8 cellular contexts compared by ENCODE assay signal in genomic region chr17:64129765-64130558, GRCh38. TPM values are rescaled to one million over a fixed set of nuclear protein-coding genes. Genes with fewer than 3 reads are reported as not detected.
DNase-seq lines count a peak whose midpoint lies in the region; ATAC-seq, FAIRE-seq and TF ChIP-seq lines count a peak whose summit lies in the region.

Gene ERN1, minus strand, starts transcription at chr17:64130144. Its CDS starts 115 bp downstream, at chr17:64130029.

- TF ChIP-seq CTCF in A549 (IDR thresholded peaks at IDR 0.05) (no peak), VCaP (conservative IDR thresholded peaks at IDR 0.05) (no peak), MCF 10A (IDR thresholded peaks at IDR 0.05; ENCODE audit: unreplicated experiment) (no peak)

- BruUV-seq in MCF 10A (replicated peaks; lab: Mats Ljungman, UMichigan) = no TSS peak

- peak within 1 kb of the TSS; percentile 85 to 88 (median 88) for H3K9ac ChIP-seq in skeletal muscle tissue (ENCODE audit: low read depth in 1 of 3, low read length in 3 of 3)

- peak within 1 kb of the TSS; percentile 91 for H3K4me2 ChIP-seq in A549

- 0% methylated on average over 36 of the region's 98 CpGs for WGBS in A549 (ENCODE audit: missing lambda C conversion rate)

- H3K4me1 Mint-ChIP-seq in MCF 10A (ENCODE audit: insufficient read depth, unreplicated experiment) = peaks cover 18% of the 10 kb centered on the region

- no peaks in the 10 kb centered on the region for H3K9me3 Mint-ChIP-seq in MCF 10A (ENCODE audit: unreplicated experiment)

- no peak for TF ChIP-seq EP300 in A549 (IDR thresholded peaks at IDR 0.05)

- FAIRE-seq in A549 (lab: Jason Lieb, UNC) = no peak

- H3K9me3 ChIP-seq in A549 (no peaks in the 10 kb centered on the region), iPS-18c (ENCODE audit: control insufficient read depth, insufficient read depth, low read length) (no peaks in the 10 kb centered on the region), skeletal muscle tissue (ENCODE audit: control insufficient read depth in 3 of 3, low read length in 3 of 3) (no peaks in the 10 kb centered on the region)

- CTCF ChIA-PET in A549 (lab: Yijun Ruan, JAX) (interaction anchor here (0.6 to 29.0 kb wide), 17 partner anchors 15 to 248 kb away, joined by 3 to 863 read pairs (median 5); partner anchors contain the start of genes CSHL1, GH1 and GH2), MCF 10A (lab: Yijun Ruan, JAX) (interaction anchor here (0.6 to 11.4 kb wide), 5 partner anchors 18 to 219 kb away, joined by 3 to 350 read pairs (median 5); partner anchors contain the start of genes CSHL1 and GH1)

- H3K36me3 ChIP-seq in skeletal muscle tissue (ENCODE audit: control insufficient read depth in 3 of 3, insufficient read depth in 3 of 3, low read length in 3 of 3) = no peaks in the 10 kb centered on the region

- TF ChIP-seq RAD21 in A549 (conservative IDR thresholded peaks at IDR 0.05 in 1 of 2, IDR thresholded peaks at IDR 0.05 in 1 of 2) = 0 out of 5 replicates have a peak, but pooled peaks of 1 of the 2 experiments have one; percentile 47

- no peaks in the 10 kb centered on the region for H3K27me3 ChIP-seq in skeletal muscle tissue (ENCODE audit: control insufficient read depth in 3 of 3, insufficient read depth in 3 of 3, low read length in 3 of 3)

- POLR2A ChIA-PET in A549 (lab: Yijun Ruan, JAX) (interaction anchor here (0.8 to 3.5 kb wide), 13 partner anchors 9 to 149 kb away, joined by 3 to 27 read pairs (median 6); no protein-coding TSS in a partner anchor), MCF 10A (lab: Yijun Ruan, JAX) (interaction anchor here (0.5 to 8.8 kb wide), 24 partner anchors 9 to 1095 kb away, joined by 3 to 79 read pairs (median 6); no protein-coding TSS in a partner anchor)

- peaks cover 35% of the 10 kb centered on the region for H3K4me1 ChIP-seq in A549
- H3K4me1 ChIP-seq in skeletal muscle tissue (ENCODE audit: control insufficient read depth in 3 of 3, insufficient read depth in 3 of 3, low read length in 3 of 3) = peaks cover 11 to 18% (median 15%) of the 10 kb centered on the region in 3 donors

- peak within 1 kb of the TSS; percentile 93 for H3K27ac Mint-ChIP-seq in MCF 10A (ENCODE audit: low read depth, unreplicated experiment)

- peak within 1 kb of the TSS; percentile 94 for H3K4me3 Mint-ChIP-seq in MCF 10A (ENCODE audit: unreplicated experiment)

- ATAC-seq in A549 (peak; percentile 92 to 96), GM18858 (IDR thresholded peaks at IDR 0.05; ENCODE audit: unreplicated experiment) (peak; percentile 53), HG03064 (IDR thresholded peaks at IDR 0.05; ENCODE audit: low read depth, unreplicated experiment) (peak; percentile 62)

- DNase-seq in A549 (ENCODE audit: low read depth in 1 of 2, low spot score in 1 of 2) (peak; percentile 94 to 95), NCI-H2196 treated with DMSO at 0.1 percent for 48 hours (lab: John Stamatoyannopoulos, UW; ENCODE audit: unreplicated experiment) (peak; percentile 71), MCF 10A (ENCODE audit: unreplicated experiment) (peak; percentile 93)

- H3K4me3 ChIP-seq in A549 = peak within 1 kb of the TSS; percentile 80
- peak within 1 kb of the TSS; percentile 85 for H3K4me3 ChIP-seq in iPS-18c (ENCODE audit: insufficient read depth, low read depth, low read length)
- peak within 1 kb of the TSS; percentile 82 to 85 (median 84) for H3K4me3 ChIP-seq in skeletal muscle tissue (ENCODE audit: low read length in 3 of 3)

- intact Hi-C loops in MCF 10A (cut with micrococcal nuclease) = loop anchor here (1.0 to 5.0 kb wide), 3 partner anchors 48 to 152 kb away; no protein-coding TSS in a partner anchor

- no peaks in the 10 kb centered on the region for H3K27me3 Mint-ChIP-seq in MCF 10A (ENCODE audit: insufficient read depth, unreplicated experiment)

- H3K36me3 Mint-ChIP-seq in MCF 10A (ENCODE audit: insufficient read depth, unreplicated experiment) = peaks cover 20% of the 10 kb centered on the region

- H3K27ac ChIP-seq in A549 (peak within 1 kb of the TSS; percentile 85 to 95), VCaP (peak within 1 kb of the TSS; percentile 91), skeletal muscle tissue (ENCODE audit: low read depth, low read length) (peak within 1 kb of the TSS; percentile 78)

- TF ChIP-seq POLR2A in A549 (IDR thresholded peaks at IDR 0.05; ENCODE audit: low read length) = peak; percentile 98

TF ChIP-seq in A549, 52 proteins besides CTCF, POLR2A, EP300 and RAD21 (continues in another document):
- TF ChIP-seq MAX (IDR thresholded peaks at IDR 0.05) = peak; percentile 89
- TF ChIP-seq CHD4 (IDR thresholded peaks at IDR 0.05; ENCODE audit: borderline replicate concordance) = no peak
- TF ChIP-seq MAZ (IDR thresholded peaks at IDR 0.05; ENCODE audit: borderline replicate concordance, low read depth, low read length) = no peak
- TF ChIP-seq JUNB (IDR thresholded peaks at IDR 0.05) = no peak
- no peak for TF ChIP-seq RARB (CRISPR knock-in tag; IDR thresholded peaks at IDR 0.05)
- TF ChIP-seq KDM5A (IDR thresholded peaks at IDR 0.05) = no peak
- no peak for TF ChIP-seq ATOH8 (CRISPR knock-in tag; IDR thresholded peaks at IDR 0.05; ENCODE audit: low read depth)
- no peak for TF ChIP-seq EHF (CRISPR knock-in tag; IDR thresholded peaks at IDR 0.05)
- TF ChIP-seq BHLHE40 (IDR thresholded peaks at IDR 0.05; ENCODE audit: low read depth, low read length) = no peak
- no peak for TF ChIP-seq CHD2 (IDR thresholded peaks at IDR 0.05; ENCODE audit: low read length, partially characterized antibody)
- TF ChIP-seq REST (IDR thresholded peaks at IDR 0.05) = no peak
- TF ChIP-seq CBX2 (IDR thresholded peaks at IDR 0.05; ENCODE audit: borderline replicate concordance, low read depth) = no peak
- no peak for TF ChIP-seq HOXB5 (CRISPR knock-in tag; IDR thresholded peaks at IDR 0.05)
- TF ChIP-seq MYC (IDR thresholded peaks at IDR 0.05; ENCODE audit: borderline replicate concordance, low read length) = no peak; the same call in 1 of the 2 replicates
- no peak for TF ChIP-seq TP53 (CRISPR knock-in tag; IDR thresholded peaks at IDR 0.05)
- peak; percentile 91 to 98 for TF ChIP-seq JUN (IDR thresholded peaks at IDR 0.05)
- TF ChIP-seq FOXS1 (CRISPR knock-in tag; IDR thresholded peaks at IDR 0.05) = no peak
- no peak for TF ChIP-seq FOSL2 (IDR thresholded peaks at IDR 0.05)
- TF ChIP-seq FOSL2 (CRISPR knock-in tag; IDR thresholded peaks at IDR 0.05) = no peak
- TF ChIP-seq ELK1 (IDR thresholded peaks at IDR 0.05; ENCODE audit: low read depth, low read length) = no peak
- 0 out of 2 replicates have a peak, but pooled peaks have one; percentile 11 for TF ChIP-seq GATA3 (IDR thresholded peaks at IDR 0.05; ENCODE audit: borderline replicate concordance)
- no peak for TF ChIP-seq ZSCAN20 (CRISPR knock-in tag; IDR thresholded peaks at IDR 0.05)
- TF ChIP-seq RNF2 (IDR thresholded peaks at IDR 0.05; ENCODE audit: borderline replicate concordance, low read depth) = no peak

RNA-seq across cellular contexts. Expression of gene ERN1, which starts in this region (rescaled TPM):
- 19.8 and 23.3 TPM in 2 replicates for polyA plus RNA-seq in A549 (2011; rRNA removed)
- polyA plus RNA-seq in A549 (2012; cell fraction: cytosol; rRNA removed) = 4.5 and 4.6 TPM in 2 replicates
- polyA plus RNA-seq in A549 (2012; cell fraction: nucleus; rRNA removed) = 7.3 and 8.1 TPM in 2 replicates
- 3.5 to 4.1 TPM (median 3.7 TPM) in 3 replicates for polyA plus RNA-seq in A549 (2017; fragmentation: RNase III; extraction: RNeasy Plus Mini Kit Qiagen cat#74134 plus additional on column Dnase treatment)
- 39.3 and 44.8 TPM in 2 replicates for polyA minus RNA-seq in A549 (2011; rRNA and poly(A)+ RNA removed)
- 79.5 and 87.0 TPM in 2 replicates for total RNA-seq in MCF 10A (2022)
- total RNA-seq in skeletal muscle tissue = 5.7 TPM

Comparison
In these comparisons a context has a peak if more than half of its experiments do, and no peak if none do; other contexts are left out.
1. Peak in every context shown above with its lines: DNase-seq, ATAC-seq, H3K4me3 ChIP-seq and H3K27ac ChIP-seq.
2. RNA of gene ERN1 (total RNA-seq): 79.5 to 87.0 TPM in MCF 10A; 5.7 TPM in skeletal muscle tissue (single experiment); every median in the first group is over 10 times any median in the second.